Comparison of ENCODE assay signal across 20 cellular contexts in the genomic region with DNA sequence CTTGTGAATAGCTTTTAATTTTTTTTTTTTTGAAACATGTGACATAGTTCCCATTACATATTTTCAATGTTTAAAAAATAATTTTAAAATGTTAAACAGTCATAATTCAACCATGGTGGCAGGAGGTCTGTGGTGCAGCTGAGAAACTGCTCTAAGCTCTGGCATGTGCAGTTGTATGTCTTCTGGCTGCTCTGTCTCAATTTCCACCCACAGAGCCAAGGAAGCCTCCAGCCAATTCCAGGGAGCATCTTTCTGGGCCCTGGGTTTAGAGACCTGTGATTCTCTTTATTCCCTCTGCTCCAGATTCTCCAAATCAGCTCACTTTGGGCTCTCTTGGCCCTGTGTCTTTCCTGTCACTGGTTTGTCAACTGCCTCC. TPM values are rescaled to one million over a fixed set of nuclear protein-coding genes. Genes with fewer than 3 reads are reported as not detected.
"Had no signal": no experiment of that assay in that cellular context is flagged by ENCODE, and none has a peak within 500 bp of the region (broad histone marks: within the 10 kb centered on the region; RNA-seq: fewer than 3 reads in every experiment).

No MANE protein-coding gene starts in this region.

- H3K27me3 ChIP-seq: ascending aorta, brain microvascular endothelial cell, gastrocnemius medialis, thyroid gland had no signal

- DNase-seq: activated CD4-positive, alpha-beta T cell treated with anti-CD3 and anti-CD28 coated beads, Interleukin-2, amount 10 ng/mL, durations not matched to agents 24 days and 14 days; activated CD8-positive, alpha-beta T cell treated with anti-CD3 and anti-CD28 coated beads, Interleukin-2, amount 10 ng/mL, durations not matched to agents 7 days and 5 days; activated gamma-delta T cell treated with Interleukin-2 at 50 U/mL for 16 hours; activated T-cell treated with anti-CD3 and anti-CD28 coated beads, Interleukin-2, amount 50 U/mL, for 1 hour; brain microvascular endothelial cell; caudate nucleus; effector memory CD4-positive, alpha-beta T cell; gastrocnemius medialis; head of caudate nucleus; left cardiac atrium; midbrain; nephron progenitor cell; stimulated activated CD4-positive, alpha-beta T cell treated with anti-CD3 and anti-CD28 coated beads, Interleukin-2, amount 100 ng/mL, for 48 hours; stimulated activated CD8-positive, alpha-beta memory T cell treated with anti-CD3 and anti-CD28 coated beads, Interleukin-4, amount 100 ng/mL, for 48 hours; stimulated activated naive CD4-positive, alpha-beta T cell; thyroid gland had no signal

- H3K4me3 Mint-ChIP-seq: activated CD4-positive, alpha-beta T cell treated with anti-CD3 and anti-CD28 coated beads, Interleukin-2, amount 10 ng/mL, durations not matched to agents 24 days and 14 days; activated CD8-positive, alpha-beta T cell treated with anti-CD3 and anti-CD28 coated beads, Interleukin-2, amount 10 ng/mL, durations not matched to agents 7 days and 5 days; nephron progenitor cell had no signal

- H3K4me3 ChIP-seq: ascending aorta, gastrocnemius medialis, thyroid gland had no signal

- H3K9me3 ChIP-seq: ascending aorta, gastrocnemius medialis, thyroid gland had no signal

- H3K9me3 Mint-ChIP-seq: activated CD4-positive, alpha-beta T cell treated with anti-CD3 and anti-CD28 coated beads, Interleukin-2, amount 10 ng/mL, durations not matched to agents 24 days and 14 days; activated naive CD4-positive, alpha-beta T cell treated with anti-CD3 and anti-CD28 coated beads, Interleukin-2, amount 50 U/mL, for 72 hours; nephron progenitor cell had no signal

- ATAC-seq: activated CD8-positive, alpha-beta T cell treated with anti-CD3 and anti-CD28 coated beads, Interleukin-2, amount 10 ng/mL, durations not matched to agents 7 days and 5 days; activated naive CD4-positive, alpha-beta T cell treated with anti-CD3 and anti-CD28 coated beads, Interleukin-2, amount 50 U/mL, for 72 hours had no signal

- H3K27ac Mint-ChIP-seq: activated CD4-positive, alpha-beta T cell treated with anti-CD3 and anti-CD28 coated beads, Interleukin-2, amount 10 ng/mL, durations not matched to agents 24 days and 14 days; activated CD8-positive, alpha-beta T cell treated with anti-CD3 and anti-CD28 coated beads, Interleukin-2, amount 10 ng/mL, durations not matched to agents 7 days and 5 days had no signal

- H3K36me3 ChIP-seq: ascending aorta, brain microvascular endothelial cell, gastrocnemius medialis, thyroid gland had no signal

- H3K36me3 Mint-ChIP-seq: activated naive CD4-positive, alpha-beta T cell treated with anti-CD3 and anti-CD28 coated beads, Interleukin-2, amount 50 U/mL, for 72 hours had no signal

- H3K27ac ChIP-seq: brain microvascular endothelial cell, thyroid gland had no signal

RNA-seq across cellular contexts. Expression of a gene that starts 20.9 kb away (rescaled TPM):
- total RNA-seq: activated CD4-positive, alpha-beta T cell treated with anti-CD3 and anti-CD28 coated beads, Interleukin-2, amount 10 ng/mL, durations not matched to agents 24 days and 14 days; activated naive CD4-positive, alpha-beta T cell treated with anti-CD3 and anti-CD28 coated beads, Interleukin-2, amount 50 U/mL, for 72 hours; ascending aorta; dermis microvascular lymphatic vessel endothelial cell; endothelial cell of umbilical vein had no signal
- polyA plus RNA-seq: endothelial cell of umbilical vein had no signal
